In genomic region chr2:217288472-217289063, GRCh38 we compare ENCODE assay signal across 19 cellular contexts.
DNase-seq lines count a peak whose midpoint lies in the region; ATAC-seq, FAIRE-seq and TF ChIP-seq lines count a peak whose summit lies in the region.
"Had no signal": no experiment of that assay in that cellular context is flagged by ENCODE, and none has a peak within 500 bp of the region (broad histone marks: within the 10 kb centered on the region; RNA-seq: fewer than 3 reads in every experiment).

No MANE protein-coding gene starts in this region.

- TF ChIP-seq RAD21 in K562 (CRISPR knock-in tag; conservative IDR thresholded peaks at IDR 0.05 in 1 of 2, IDR thresholded peaks at IDR 0.05 in 1 of 2) (no peak), neural cell (conservative IDR thresholded peaks at IDR 0.05) (no peak)

- peaks cover 15% of the 10 kb centered on the region for H3K4me1 ChIP-seq in HUES48 (ENCODE audit: control insufficient read depth, insufficient read depth, low read length)
- peaks cover 0 to 9% of the 10 kb centered on the region in 2 experiments; a peak in 2 of 5 replicates for H3K4me1 ChIP-seq in K562 (replicated peaks in 1 of 2; ENCODE audit: control insufficient read depth in 2 of 2, insufficient read depth in 2 of 2, low read length in 2 of 2)
- H3K4me1 ChIP-seq: BLaER1 treated with 17β-estradiol and CSF1 and Interleukin-3, amounts not matched to agents 10 nM and 100 nM had no signal

- no peaks in the 10 kb centered on the region for H3K9me1 ChIP-seq in K562 (ENCODE audit: control insufficient read depth, insufficient read depth, low read length)

- H3F3A ChIP-seq in neural cell (ENCODE audit: insufficient read depth, low read length, poor library complexity, severe bottlenecking), result no peaks in the 10 kb centered on the region

- 20% methylated on average over 3 of the region's 3 CpGs for WGBS in K562 (ENCODE audit: insufficient coverage, low coverage, missing lambda C conversion rate)

- no peaks in the 10 kb centered on the region for H3K27me3 ChIP-seq in HUES48 (ENCODE audit: control insufficient read depth, insufficient read depth, low read length)
- no peaks in the 10 kb centered on the region for H3K27me3 ChIP-seq in K562 (ENCODE audit: control insufficient read depth in 2 of 2, insufficient read depth in 2 of 2, low read length in 2 of 2)
- H3K27me3 ChIP-seq in neural cell (ENCODE audit: insufficient read depth, low read depth, low read length), result no peaks in the 10 kb centered on the region
- H3K27me3 ChIP-seq: MG63 had no signal

- H3K36me3 ChIP-seq in HUES48 (ENCODE audit: control insufficient read depth, insufficient read depth, low read length), result no peaks in the 10 kb centered on the region
- H3K36me3 ChIP-seq in K562 (ENCODE audit: control insufficient read depth, insufficient read depth, low read length), result no peaks in the 10 kb centered on the region
- no peaks in the 10 kb centered on the region for H3K36me3 ChIP-seq in neural cell (ENCODE audit: insufficient read depth, low read length)
- H3K36me3 ChIP-seq: BLaER1 treated with 17β-estradiol and CSF1 and Interleukin-3, amounts not matched to agents 10 nM and 100 nM; MG63 had no signal

- TF ChIP-seq CTCF in K562 (IDR thresholded peaks at IDR 0.05 in 2 of 3, conservative IDR thresholded peaks at IDR 0.05 in 1 of 3; ENCODE audit: insufficient read depth in 2 of 3, low read depth in 1 of 3, low read length in 3 of 3) (no peak), neural cell (IDR thresholded peaks at IDR 0.05; ENCODE audit: poor library complexity, severe bottlenecking) (no peak)

- H4K20me1 ChIP-seq in K562 (replicated peaks; ENCODE audit: control insufficient read depth, insufficient read depth, low read length), result no peaks in the 10 kb centered on the region
- H4K20me1 ChIP-seq in neural cell (ENCODE audit: insufficient read depth), result no peaks in the 10 kb centered on the region
- H4K20me1 ChIP-seq: BLaER1 treated with 17β-estradiol and CSF1 and Interleukin-3, amounts not matched to agents 10 nM and 100 nM had no signal

- in situ Hi-C loops in K562 (cut with MboI), result no loop called here

- TF ChIP-seq EP300 in K562 (IDR thresholded peaks at IDR 0.05; ENCODE audit: low read length) (no peak), neural cell (conservative IDR thresholded peaks at IDR 0.05; ENCODE audit: poor library complexity, severe bottlenecking) (no peak)

- H3K27ac ChIP-seq in HUES48 (ENCODE audit: low read depth, low read length) (peak overlapping the region; percentile 78), K562 (ENCODE audit: extremely low read depth, low read depth, low read length) (no peak overlapping the region), neural cell (ENCODE audit: low read length) (peak overlapping the region; percentile 87)
- H3K27ac ChIP-seq: BLaER1 treated with 17β-estradiol and CSF1 and Interleukin-3, amounts not matched to agents 10 nM and 100 nM; RWPE1 had no signal

- no peak overlapping the region for H3K9ac ChIP-seq in HUES48 (ENCODE audit: low read depth, low read length)
- H3K9ac ChIP-seq in K562 (ENCODE audit: insufficient read depth in 1 of 2, low read depth in 2 of 2, low read length in 2 of 2), result no peak overlapping the region
- H3K9ac ChIP-seq in neural cell (ENCODE audit: low read length), result no peak overlapping the region
- H3K9ac ChIP-seq: BLaER1 treated with 17β-estradiol and CSF1 and Interleukin-3, amounts not matched to agents 10 nM and 100 nM had no signal

- H2AFZ ChIP-seq in K562 (ENCODE audit: low read depth, low read length), result no peak overlapping the region
- no peak overlapping the region for H2AFZ ChIP-seq in neural cell (ENCODE audit: low read depth, low read length)

- no peak for ATAC-seq in K562
- no peak for ATAC-seq in GM21526 (IDR thresholded peaks at IDR 0.05; ENCODE audit: low FRiP score, unreplicated experiment)
- no peak for ATAC-seq in HG02884 (IDR thresholded peaks at IDR 0.05; ENCODE audit: unreplicated experiment)
- ATAC-seq: CD8-positive, alpha-beta T cell; T-cell had no signal

- H3K4me2 ChIP-seq in K562 (ENCODE audit: insufficient read depth, low read length) (no peak overlapping the region), neural cell (ENCODE audit: low read length) (no peak overlapping the region)
- H3K4me2 ChIP-seq: BLaER1 treated with 17β-estradiol and CSF1 and Interleukin-3, amounts not matched to agents 10 nM and 100 nM had no signal

- no peak for FAIRE-seq in K562 (lab: Jason Lieb, UNC)
- FAIRE-seq: GM19239, HTR-8/SVneo had no signal

- H3K9me2 ChIP-seq in neural cell (ENCODE audit: insufficient read depth, low read length), result no peaks in the 10 kb centered on the region

- no peak overlapping the region for H3K4me3 ChIP-seq in HUES48 (ENCODE audit: low read depth, low read length)
- H3K4me3 ChIP-seq in K562, result no peak overlapping the region
- H3K4me3 ChIP-seq in neural cell (ENCODE audit: low read length), result peak overlapping the region; percentile 15
- H3K4me3 ChIP-seq: BLaER1 treated with 17β-estradiol and CSF1 and Interleukin-3, amounts not matched to agents 10 nM and 100 nM; MG63 had no signal

- no peak for TF ChIP-seq POLR2A in K562 (conservative IDR thresholded peaks at IDR 0.05)

- H3K9me3 ChIP-seq in HUES48 (ENCODE audit: control insufficient read depth, insufficient read depth, low read length) (peaks cover 16% of the 10 kb centered on the region), K562 (replicated peaks; ENCODE audit: control insufficient read depth, insufficient read depth, low read depth, low read length) (no peaks in the 10 kb centered on the region), neural cell (ENCODE audit: low read length) (peaks cover 4% of the 10 kb centered on the region)
- H3K9me3 ChIP-seq: MG63 had no signal

- no peaks in the 10 kb centered on the region for H3K79me2 ChIP-seq in K562 (ENCODE audit: control insufficient read depth, insufficient read depth, low read length)
- H3K79me2 ChIP-seq in neural cell (replicated peaks; ENCODE audit: insufficient read depth, low read length), result no peaks in the 10 kb centered on the region

- CTCF ChIA-PET in K562 (lab: Yijun Ruan, JAX; ENCODE audit: low intra/inter-chr PET ratio), result no interaction called here

- BruUV-seq in K562 (replicated peaks; lab: Mats Ljungman, UMichigan), result no TSS peak

- intact Hi-C loops in K562 (cut with micrococcal nuclease), result no loop called here

- POLR2A ChIA-PET in K562 (lab: Yijun Ruan, JAX), result no interaction called here

- DNase-seq in ELF-1 (ENCODE audit: low read depth, low spot score), result peak; percentile 14
- no peak for DNase-seq in K562 (ENCODE audit: extremely low read depth in 1 of 4, low spot score in 3 of 4)
- DNase-seq in C1 segment of cervical spinal cord (lab: John Stamatoyannopoulos, UW), result no peak
- DNase-seq: CD8-positive, alpha-beta T cell; DND-41; H7; MG63; NCI-H1694 treated with DMSO at 0.1 percent for 48 hours; NCI-H2107; SIG-M5; T-cell had no signal

TF ChIP-seq in K562, 482 proteins besides CTCF, POLR2A, EP300 and RAD21 (continues in another document):
- TF ChIP-seq ZNF699 (CRISPR knock-in tag; IDR thresholded peaks at IDR 0.05; ENCODE audit: insufficient replicate concordance) (no peak), RAD51 (IDR thresholded peaks at IDR 0.05; ENCODE audit: borderline replicate concordance, low read depth) (peak; percentile 48; the same call in 1 of the 2 replicates), ZNF766 (CRISPR knock-in tag; conservative IDR thresholded peaks at IDR 0.05) (no peak), HNRNPH1 (optimal IDR thresholded peaks at IDR 0.05; ENCODE audit: low read depth, low read length) (no peak), TFE3 (CRISPR knock-in tag; IDR thresholded peaks at IDR 0.05) (peak; percentile 63), TSC22D4 (tag; IDR thresholded peaks at IDR 0.05) (no peak), BRD4 (IDR thresholded peaks at IDR 0.05) (no peak), ARNT (IDR thresholded peaks at IDR 0.05) (no peak)

TF ChIP-seq in neural cell, 6 proteins besides CTCF, POLR2A, EP300 and RAD21:
- TF ChIP-seq POLR2AphosphoS5 (IDR thresholded peaks at IDR 0.05) (no peak), MXI1 (conservative IDR thresholded peaks at IDR 0.05; ENCODE audit: poor library complexity, severe bottlenecking) (no peak), EZH2 (IDR thresholded peaks at IDR 0.05; ENCODE audit: borderline replicate concordance, insufficient read depth, low read length, poor library complexity, severe bottlenecking) (no peak), SMC3 (conservative IDR thresholded peaks at IDR 0.05; ENCODE audit: poor library complexity) (no peak), TAF1 (IDR thresholded peaks at IDR 0.05; ENCODE audit: low read depth) (no peak), REST (IDR thresholded peaks at IDR 0.05; ENCODE audit: borderline replicate concordance) (no peak)
